In genomic region chr9:95425910-95426551, GRCh38 we compare ENCODE assay signal across 8 cellular contexts.
DNase-seq lines count a peak whose midpoint lies in the region; ATAC-seq and TF ChIP-seq lines count a peak whose summit lies in the region.

No MANE protein-coding gene starts in this region.

- TF ChIP-seq CTCF in spleen (IDR thresholded peaks at IDR 0.05 in 8 of 11, conservative IDR thresholded peaks at IDR 0.05 in 3 of 11) = no peak

- H3K9me3 ChIP-seq in spleen = peaks cover 0 to 52% (median 40%) of the 10 kb centered on the region in 8 donors

- DNase-seq in EH (ENCODE audit: low read depth) = peak; percentile 18
- peak; percentile 16 for DNase-seq in HT1080 (ENCODE audit: low read depth)
- peak; percentile 63 for DNase-seq in activated CD8-positive, alpha-beta memory T cell treated with anti-CD3 and anti-CD28 coated beads, Interleukin-2, amount 50 U/mL, for 48 hours
- no peak for DNase-seq in spleen
- no peak for DNase-seq in GF-D8 (lab: John Stamatoyannopoulos, UW)
- DNase-seq in Kasumi-1 (lab: John Stamatoyannopoulos, UW) = no peak

- intact Hi-C loops in spleen (cut with DNase I; ENCODE audit: low total_unique reads) = no loop called here

- H3K27me3 ChIP-seq in spleen (replicated peaks in 1 of 7) = peaks cover 0 to 42% (median 10%) of the 10 kb centered on the region in 7 donors

- 36 to 48% (median 37%) methylated on average over 11 of the region's 11 CpGs for WGBS in spleen, 5 donors

- H3K4me1 ChIP-seq in spleen = peaks cover 7 to 16% (median 12%) of the 10 kb centered on the region in 6 donors

- ATAC-seq in GM19328 (IDR thresholded peaks at IDR 0.05; ENCODE audit: unreplicated experiment) = no peak

- H3K27ac ChIP-seq in spleen = peak overlapping the region in 1 of 8 donors; percentile 57

- TF ChIP-seq POLR2A in spleen (IDR thresholded peaks at IDR 0.05) = no peak

- H3K4me3 ChIP-seq in iPS-11a (ENCODE audit: low read depth, low read length) = peak overlapping the region; percentile 28
- peak overlapping the region in 6 of 8 donors; percentile 17 to 63 (median 30) for H3K4me3 ChIP-seq in spleen

- H3K36me3 ChIP-seq in spleen = no peaks in the 10 kb centered on the region

Comparison
In these comparisons a context has a peak if more than half of its experiments do, and no peak if none do; other contexts are left out.
1. DNase-seq: peak in EH (single experiment), HT1080 (single experiment) and activated CD8-positive, alpha-beta memory T cell treated with anti-CD3 and anti-CD28 coated beads, Interleukin-2, amount 50 U/mL, for 48 hours (single experiment); none in spleen (single experiment), GF-D8 (single experiment) and Kasumi-1 (0 of 2).